ENCODE assay signal across 10 cellular contexts in the genomic region with DNA sequence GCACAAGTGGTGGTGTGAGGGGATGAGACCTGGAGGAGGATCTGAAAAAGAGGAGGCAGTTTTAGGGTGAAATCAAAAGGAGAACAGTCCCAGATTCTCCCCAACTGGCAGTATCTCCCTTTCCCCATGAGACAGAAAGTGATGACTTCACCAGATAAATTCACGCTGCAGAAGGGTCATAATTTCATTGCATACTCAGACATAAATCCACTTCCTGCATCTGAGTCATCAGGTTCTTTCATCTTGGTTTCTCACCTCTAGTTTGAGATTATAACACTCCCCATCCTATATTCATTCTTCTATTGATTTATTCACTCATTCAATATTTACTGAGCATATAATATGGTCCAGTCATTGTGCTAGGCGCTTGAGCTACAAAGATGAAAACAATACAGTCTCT.
DNase-seq lines count a peak whose midpoint lies in the region; ATAC-seq and TF ChIP-seq lines count a peak whose summit lies in the region.
"Had no signal": no experiment of that assay in that cellular context is flagged by ENCODE, and none has a peak within 500 bp of the region (broad histone marks: within the 10 kb centered on the region; RNA-seq: fewer than 3 reads in every experiment).

No MANE protein-coding gene starts in this region.

- H3K27me3 Mint-ChIP-seq in activated naive CD4-positive, alpha-beta T cell treated with anti-CD3 and anti-CD28 coated beads, Interleukin-2, amount 50 U/mL, for 24 hours = peaks cover 8% of the 10 kb centered on the region

- TF ChIP-seq CTCF in mammary epithelial cell (conservative IDR thresholded peaks at IDR 0.05 in 1 of 2, IDR thresholded peaks at IDR 0.05 in 1 of 2; ENCODE audit: extremely low read depth in 1 of 2, insufficient read depth in 1 of 2, low read depth in 1 of 2, low read length in 2 of 2) = no peak
- no peak for TF ChIP-seq CTCF in gastroesophageal sphincter (IDR thresholded peaks at IDR 0.05)

- peak overlapping the region; percentile 87 for H2AFZ ChIP-seq in mammary epithelial cell (ENCODE audit: low read depth, low read length)

- H3K27ac ChIP-seq in mammary epithelial cell (ENCODE audit: insufficient read depth, low read depth, low read length) (peak overlapping the region; percentile 42), gastroesophageal sphincter (no peak overlapping the region)

- dilution Hi-C loops in mammary epithelial cell (cut with HindIII; ENCODE audit: low sequenced_read_pairs) = no loop called here

- peak overlapping the region; percentile 48 for H3K27ac Mint-ChIP-seq in activated naive CD4-positive, alpha-beta T cell treated with anti-CD3 and anti-CD28 coated beads, Interleukin-2, amount 50 U/mL, for 24 hours

- no peak for TF ChIP-seq POLR2A in gastroesophageal sphincter (IDR thresholded peaks at IDR 0.05)

- H3K9ac ChIP-seq in mammary epithelial cell (ENCODE audit: insufficient read depth, low read length) = no peak overlapping the region

- TF ChIP-seq EP300 in gastroesophageal sphincter (IDR thresholded peaks at IDR 0.05) = no peak

- in situ Hi-C loops in mammary epithelial cell (cut with MboI; ENCODE audit: low sequenced_read_pairs in 2 of 2) = no loop called here

- H4K20me1 ChIP-seq in mammary epithelial cell (ENCODE audit: insufficient read depth, low read length) = no peaks in the 10 kb centered on the region

- peaks cover 10% of the 10 kb centered on the region for H3K4me1 ChIP-seq in mammary epithelial cell (ENCODE audit: insufficient read depth, low read length)
- H3K4me1 ChIP-seq in gastroesophageal sphincter = no peaks in the 10 kb centered on the region

- no TSS peak for BruUV-seq in mammary epithelial cell (replicated peaks; lab: Mats Ljungman, UMichigan)

- H3K4me1 Mint-ChIP-seq in activated naive CD4-positive, alpha-beta T cell treated with anti-CD3 and anti-CD28 coated beads, Interleukin-2, amount 50 U/mL, for 24 hours = peaks cover 8% of the 10 kb centered on the region

- peak; percentile 83 for ATAC-seq in stimulated activated naive CD8-positive, alpha-beta T cell treated with anti-CD3 and anti-CD28 coated beads, Interleukin-15, Interleukin-2, amounts not matched to agents 100 U/mL and 50 U/mL, for 24 hours
- ATAC-seq in gastroesophageal sphincter (no peak), GM19452 (IDR thresholded peaks at IDR 0.05; ENCODE audit: unreplicated experiment) (no peak)

- CTCF ChIA-PET in mammary epithelial cell (lab: Charles Lee; ENCODE audit: low non-redundant PET) = no interaction called here

- H3K79me2 ChIP-seq in mammary epithelial cell (ENCODE audit: insufficient read depth, low read length) = no peaks in the 10 kb centered on the region

- 50% methylated on average over 2 of the region's 2 CpGs for WGBS in mammary epithelial cell (ENCODE audit: low coverage, missing lambda C conversion rate)
- WGBS in gastroesophageal sphincter (ENCODE audit: low coverage in 1 of 2), 2 donors = 84 to 90% methylated on average over 1 to 2 of the region's 2 CpGs

- H3K4me2 ChIP-seq in mammary epithelial cell (ENCODE audit: insufficient read depth, low read depth, low read length) = no peak overlapping the region

- no peaks in the 10 kb centered on the region for H3K9me3 Mint-ChIP-seq in activated naive CD4-positive, alpha-beta T cell treated with anti-CD3 and anti-CD28 coated beads, Interleukin-2, amount 50 U/mL, for 24 hours

- H3K4me3 Mint-ChIP-seq in activated naive CD4-positive, alpha-beta T cell treated with anti-CD3 and anti-CD28 coated beads, Interleukin-2, amount 50 U/mL, for 24 hours = no peak overlapping the region

- intact Hi-C loops in mammary epithelial cell (cut with micrococcal nuclease) = no loop called here

- no peaks in the 10 kb centered on the region for H3K27me3 ChIP-seq in mammary epithelial cell (ENCODE audit: insufficient read depth, low read length)
- no peaks in the 10 kb centered on the region for H3K27me3 ChIP-seq in gastroesophageal sphincter

- DNase-seq in activated naive CD4-positive, alpha-beta T cell treated with anti-CD3 and anti-CD28 coated beads, Interleukin-2, amount 50 U/mL, for 16 hours = no peak
- DNase-seq in M059J (ENCODE audit: low read depth) = peak; percentile 43
- DNase-seq in mammary epithelial cell = peak; percentile 81
- DNase-seq in stimulated activated naive CD8-positive, alpha-beta T cell treated with anti-CD3 and anti-CD28 coated beads, Interleukin-15, Interleukin-2, amounts not matched to agents 100 U/mL and 50 U/mL, for 24 hours = no peak
- DNase-seq in H4 (ENCODE audit: low spot score) = no peak
- DNase-seq: NCI-H1436, T-helper 9 cell had no signal

- H3K4me3 ChIP-seq in mammary epithelial cell (replicated peaks in 1 of 3; ENCODE audit: insufficient read depth in 1 of 3, low read depth in 2 of 3, low read length in 3 of 3) (no peak overlapping the region), gastroesophageal sphincter (no peak overlapping the region)

- H3K36me3 ChIP-seq in mammary epithelial cell (ENCODE audit: insufficient read depth, low read length) (no peaks in the 10 kb centered on the region), gastroesophageal sphincter (no peaks in the 10 kb centered on the region)

- H3K36me3 Mint-ChIP-seq in activated naive CD4-positive, alpha-beta T cell treated with anti-CD3 and anti-CD28 coated beads, Interleukin-2, amount 50 U/mL, for 24 hours = no peaks in the 10 kb centered on the region

- no peaks in the 10 kb centered on the region for H3K9me3 ChIP-seq in mammary epithelial cell (replicated peaks; ENCODE audit: insufficient read depth, low read length)
- no peaks in the 10 kb centered on the region for H3K9me3 ChIP-seq in gastroesophageal sphincter

Comparison
In these comparisons a context has a peak if more than half of its experiments do, and no peak if none do; other contexts are left out.
1. DNase-seq: peak in M059J (single experiment) and mammary epithelial cell (single experiment); none in activated naive CD4-positive, alpha-beta T cell treated with anti-CD3 and anti-CD28 coated beads, Interleukin-2, amount 50 U/mL, for 16 hours (single experiment), stimulated activated naive CD8-positive, alpha-beta T cell treated with anti-CD3 and anti-CD28 coated beads, Interleukin-15, Interleukin-2, amounts not matched to agents 100 U/mL and 50 U/mL, for 24 hours (single experiment) and H4 (single experiment).